In genomic region chr10:12670004-12670403, GRCh38 we compare ENCODE assay signal across 37 cellular contexts.
"Had no signal": no experiment of that assay in that cellular context is flagged by ENCODE, and none has a peak within 500 bp of the region (broad histone marks: within the 10 kb centered on the region; RNA-seq: fewer than 3 reads in every experiment).

No MANE protein-coding gene starts in this region.

- H3K4me3 ChIP-seq: adrenal gland, cardiac muscle cell, colonic mucosa had no signal

- H3K27me3 ChIP-seq: adrenal gland, cardiac muscle cell, colonic mucosa had no signal

- H3K36me3 ChIP-seq: adrenal gland, cardiac muscle cell, colonic mucosa had no signal

- H3K9me3 ChIP-seq: adrenal gland, colonic mucosa had no signal

- H3K27ac ChIP-seq: adrenal gland, cardiac muscle cell, colonic mucosa, VCaP had no signal

- H3K4me1 Mint-ChIP-seq: activated B cell treated with CpG ODN at 0.5 μM for 24 hours; activated CD4-positive, alpha-beta T cell treated with anti-CD3 and anti-CD28 coated beads, Interleukin-2, amount 10 ng/mL, durations not matched to agents 24 days and 14 days; activated naive CD8-positive, alpha-beta T cell treated with anti-CD3 and anti-CD28 coated beads for 36 hours; central memory CD8-positive, alpha-beta T cell had no signal

- H3K4me3 Mint-ChIP-seq: activated B cell treated with CpG ODN at 0.5 μM for 24 hours; activated CD4-positive, alpha-beta memory T cell treated with anti-CD3 and anti-CD28 coated beads for 36 hours; activated CD4-positive, alpha-beta T cell treated with anti-CD3 and anti-CD28 coated beads, Interleukin-2, amount 10 ng/mL, durations not matched to agents 24 days and 14 days; activated CD8-positive, alpha-beta T cell treated with anti-CD3 and anti-CD28 coated beads for 36 hours; activated naive CD4-positive, alpha-beta T cell treated with anti-CD3 and anti-CD28 coated beads for 36 hours; activated naive CD8-positive, alpha-beta T cell treated with anti-CD3 and anti-CD28 coated beads for 36 hours; activated T-cell treated with anti-CD3 and anti-CD28 coated beads, Interleukin-2, amount 50 U/mL, for 4 hours; activated T-cell treated with anti-CD3 and anti-CD28 coated beads, Interleukin-2, amount 50 U/mL, for 72 hours; activated T-helper 1 cell treated with anti-CD3 and anti-CD28 coated beads, Interleukin-12 subunit alpha, Interleukin-12 subunit beta, Interleukin-2, Interleukin-4 antibody, amounts not matched to agents 30 ng/mL and 10 ng/mL and 1 ng/mL, durations not matched to agents 14 hours and 24 hours and 36 hours; brain; central memory CD8-positive, alpha-beta T cell; T-helper 1 cell treated with Interleukin-12 subunit alpha and Interleukin-12 subunit beta and Interleukin-4 antibody, amounts not matched to agents 30 μg/mL and 1 μg/mL, for 36 hours; T-helper 2 cell treated with Interferon-gamma antibody and Interleukin-4, amounts not matched to agents 5 μg/mL and 100 μg/mL, for 36 hours had no signal

- FAIRE-seq: bronchial epithelial cell, TTC549 had no signal

- H3K27me3 Mint-ChIP-seq: activated B cell treated with CpG ODN at 0.5 μM for 24 hours; activated CD4-positive, alpha-beta memory T cell treated with anti-CD3 and anti-CD28 coated beads for 36 hours; activated CD8-positive, alpha-beta T cell treated with anti-CD3 and anti-CD28 coated beads for 36 hours; activated naive CD8-positive, alpha-beta T cell treated with anti-CD3 and anti-CD28 coated beads for 36 hours; brain; central memory CD8-positive, alpha-beta T cell had no signal

- H3K9me3 Mint-ChIP-seq: activated CD8-positive, alpha-beta T cell treated with anti-CD3 and anti-CD28 coated beads for 36 hours; activated naive CD4-positive, alpha-beta T cell treated with anti-CD3 and anti-CD28 coated beads, Interleukin-2, amount 50 U/mL, for 72 hours; activated T-cell treated with anti-CD3 and anti-CD28 coated beads, Interleukin-2, amount 50 U/mL, for 4 hours; activated T-helper 1 cell treated with anti-CD3 and anti-CD28 coated beads, Interleukin-12 subunit alpha, Interleukin-12 subunit beta, Interleukin-2, Interleukin-4 antibody, amounts not matched to agents 30 ng/mL and 10 ng/mL and 1 ng/mL, durations not matched to agents 14 hours and 24 hours and 36 hours; activated T-helper 2 cell treated with anti-CD3 and anti-CD28 coated beads, Interferon-gamma antibody, Interleukin-2, Interleukin-4, amounts not matched to agents 10 μg/mL and 5 μg/mL and 100 μg/mL, durations not matched to agents 14 hours and 24 hours and 36 hours; central memory CD8-positive, alpha-beta T cell; T-helper 1 cell treated with Interleukin-12 subunit alpha and Interleukin-12 subunit beta and Interleukin-4 antibody, amounts not matched to agents 30 μg/mL and 1 μg/mL, for 36 hours; T-helper 2 cell treated with Interferon-gamma antibody and Interleukin-4, amounts not matched to agents 5 μg/mL and 100 μg/mL, for 36 hours had no signal

- H3K27ac Mint-ChIP-seq: activated B cell treated with CpG ODN at 0.5 μM for 24 hours; activated CD4-positive, alpha-beta memory T cell treated with anti-CD3 and anti-CD28 coated beads for 36 hours; activated CD4-positive, alpha-beta T cell treated with anti-CD3 and anti-CD28 coated beads, Interleukin-2, amount 10 ng/mL, durations not matched to agents 24 days and 14 days; activated CD8-positive, alpha-beta T cell treated with anti-CD3 and anti-CD28 coated beads for 36 hours; activated naive CD4-positive, alpha-beta T cell treated with anti-CD3 and anti-CD28 coated beads for 36 hours; activated naive CD4-positive, alpha-beta T cell treated with anti-CD3 and anti-CD28 coated beads, Interleukin-2, amount 50 U/mL, for 72 hours; activated naive CD8-positive, alpha-beta T cell treated with anti-CD3 and anti-CD28 coated beads for 36 hours; activated T-cell treated with anti-CD3 and anti-CD28 coated beads, Interleukin-2, amount 50 U/mL, for 72 hours; activated T-helper 1 cell treated with anti-CD3 and anti-CD28 coated beads, Interleukin-12 subunit alpha, Interleukin-12 subunit beta, Interleukin-2, Interleukin-4 antibody, amounts not matched to agents 30 ng/mL and 10 ng/mL and 1 ng/mL, durations not matched to agents 14 hours and 24 hours and 36 hours; activated T-helper 2 cell treated with anti-CD3 and anti-CD28 coated beads, Interferon-gamma antibody, Interleukin-2, Interleukin-4, amounts not matched to agents 10 μg/mL and 5 μg/mL and 100 μg/mL, durations not matched to agents 14 hours and 24 hours and 36 hours; brain; T-helper 1 cell treated with Interleukin-12 subunit alpha and Interleukin-12 subunit beta and Interleukin-4 antibody, amounts not matched to agents 30 μg/mL and 1 μg/mL, for 36 hours; T-helper 2 cell treated with Interferon-gamma antibody and Interleukin-4, amounts not matched to agents 5 μg/mL and 100 μg/mL, for 36 hours had no signal

- DNase-seq: activated B cell treated with CpG ODN at 0.5 μM for 24 hours; activated CD4-positive, alpha-beta memory T cell treated with anti-CD3 and anti-CD28 coated beads for 36 hours; activated CD4-positive, alpha-beta T cell treated with anti-CD3 and anti-CD28 coated beads for 4 hours; activated CD4-positive, alpha-beta T cell treated with anti-CD3 and anti-CD28 coated beads, Interleukin-2, amount 10 ng/mL, durations not matched to agents 24 days and 14 days; activated CD4-positive, alpha-beta T cell treated with anti-CD3 and anti-CD28 coated beads, Interleukin-2, amount 50 U/mL, for 1 hour; activated CD4-positive, alpha-beta T cell treated with anti-CD3 and anti-CD28 coated beads, Interleukin-2, amount 50 U/mL, for 4 hours; activated CD4-positive, CD25-positive, alpha-beta regulatory T cell treated with anti-CD3 and anti-CD28 coated beads, Interleukin-2, amount 50 U/mL, for 72 hours; activated CD8-positive, alpha-beta memory T cell treated with anti-CD3 and anti-CD28 coated beads, Interleukin-2, amount 50 U/mL, for 4 hours; activated CD8-positive, alpha-beta T cell treated with anti-CD3 and anti-CD28 coated beads for 36 hours; activated effector memory CD4-positive, alpha-beta T cell treated with Interleukin-2 at 50 U/mL for 16 hours; activated gamma-delta T cell; activated naive CD4-positive, alpha-beta T cell treated with anti-CD3 and anti-CD28 coated beads for 36 hours; activated naive CD4-positive, alpha-beta T cell treated with anti-CD3 and anti-CD28 coated beads, Interleukin-2, amount 50 U/mL, for 16 hours; activated naive CD8-positive, alpha-beta T cell treated with anti-CD3 and anti-CD28 coated beads for 36 hours; activated T-cell treated with anti-CD3 and anti-CD28 coated beads for 4 hours; activated T-cell treated with anti-CD3 and anti-CD28 coated beads, Interleukin-2, amount 50 U/mL, for 1 hour; activated T-cell treated with anti-CD3 and anti-CD28 coated beads, Interleukin-2, amount 50 U/mL, for 4 hours; activated T-cell treated with anti-CD3 and anti-CD28 coated beads, Interleukin-2, amount 50 U/mL, for 72 hours; adrenal gland; amniotic stem cell; aorta; caudate nucleus; cerebellar nuclear complex; colonic mucosa; T-helper 2 cell; T-helper 9 cell had no signal

- H3K4me1 ChIP-seq: adrenal gland, colonic mucosa had no signal

- ATAC-seq: activated CD8-positive, alpha-beta T cell treated with anti-CD3 and anti-CD28 coated beads for 36 hours; activated naive CD4-positive, alpha-beta T cell treated with anti-CD3 and anti-CD28 coated beads, Interleukin-2, amount 50 U/mL, for 72 hours; activated T-cell treated with anti-CD3 and anti-CD28 coated beads, Interleukin-2, amount 50 U/mL, for 4 hours; activated T-cell treated with anti-CD3 and anti-CD28 coated beads, Interleukin-2, amount 50 U/mL, for 72 hours had no signal
